25 cellular contexts compared by ENCODE assay signal in the genomic region with DNA sequence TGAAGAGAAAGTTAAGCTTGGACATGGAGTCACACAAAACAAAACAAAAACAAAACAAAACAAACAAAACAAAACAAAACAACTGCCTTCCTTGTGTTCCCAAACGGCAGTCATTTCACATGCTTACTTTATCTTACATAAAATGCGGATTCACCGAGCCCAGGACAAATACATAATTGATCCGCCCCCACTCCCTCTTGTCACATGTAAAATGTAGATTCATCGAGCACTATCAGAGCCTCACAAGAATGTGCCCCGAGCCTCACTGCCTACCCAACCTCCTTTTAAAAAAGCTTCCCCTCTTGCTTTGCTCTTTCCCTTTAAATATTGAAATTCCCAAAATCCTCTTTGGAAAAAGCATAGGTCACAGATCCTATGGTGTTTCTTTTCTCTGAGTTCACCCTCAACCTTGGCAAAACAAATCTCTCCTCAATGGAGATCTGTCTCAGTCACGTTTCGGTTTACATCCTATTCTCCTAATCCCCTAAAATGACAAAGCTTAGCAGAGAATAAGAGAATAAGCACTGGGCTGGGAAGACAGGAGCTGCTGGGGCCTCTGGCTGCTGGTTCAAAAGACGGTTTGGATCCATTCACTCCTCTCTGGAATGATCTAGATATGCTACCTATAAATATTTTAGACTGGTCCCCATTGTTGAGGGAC.
DNase-seq lines count a peak whose midpoint lies in the region; ATAC-seq, FAIRE-seq and TF ChIP-seq lines count a peak whose summit lies in the region.
"Had no signal": no experiment of that assay in that cellular context is flagged by ENCODE, and none has a peak within 500 bp of the region (broad histone marks: within the 10 kb centered on the region; RNA-seq: fewer than 3 reads in every experiment).

No MANE protein-coding gene starts in this region.

- no peaks in the 10 kb centered on the region for H4K20me1 ChIP-seq in endothelial cell of umbilical vein (replicated peaks; ENCODE audit: control insufficient read depth, extremely low read depth, insufficient read depth, low read length)

- dilution Hi-C loops in endothelial cell of umbilical vein (cut with MboI; ENCODE audit: extremely low pct_ligation_motif_present, low sequenced_read_pairs) = no loop called here

- H2AFZ ChIP-seq in endothelial cell of umbilical vein (ENCODE audit: low read depth, low read length) = peak overlapping the region; percentile 23
- H2AFZ ChIP-seq: hepatocyte had no signal

- H3K4me2 ChIP-seq in endothelial cell of umbilical vein (ENCODE audit: insufficient read depth, low read length) = no peak overlapping the region

- H3K4me1 ChIP-seq in SJCRH30 (peaks cover 29% of the 10 kb centered on the region), endothelial cell of umbilical vein (ENCODE audit: control insufficient read depth, extremely low read depth, insufficient read depth, low read length) (peaks cover 8% of the 10 kb centered on the region), psoas muscle (peaks cover 42% of the 10 kb centered on the region)

- no peak overlapping the region for H3K9ac ChIP-seq in endothelial cell of umbilical vein (replicated peaks; ENCODE audit: extremely low read depth, insufficient read depth, low read length)

- H3K27ac ChIP-seq in SJCRH30 = peak overlapping the region; percentile 9; the same call in 1 of the 2 replicates
- H3K27ac ChIP-seq in endothelial cell of umbilical vein (ENCODE audit: insufficient read depth, low read depth, low read length) = no peak overlapping the region
- H3K27ac ChIP-seq in psoas muscle = peak overlapping the region; percentile 41
- H3K27ac ChIP-seq: upper lobe of right lung had no signal

- CTCF ChIA-PET in endothelial cell of umbilical vein (lab: Charles Lee) = interaction anchor here (0.6 to 8.1 kb wide), 6 partner anchors 9 to 370 kb away, joined by 3 to 182 read pairs (median 4); partner anchors contain the start of genes RAD52 and WNK1

- H3K9me3 ChIP-seq in SJCRH30 (replicated peaks) = no peaks in the 10 kb centered on the region
- no peaks in the 10 kb centered on the region for H3K9me3 ChIP-seq in endothelial cell of umbilical vein (replicated peaks; ENCODE audit: control insufficient read depth, insufficient read depth, low read length)
- H3K9me3 ChIP-seq in psoas muscle = no peaks in the 10 kb centered on the region
- H3K9me3 ChIP-seq: upper lobe of right lung had no signal

- peak; percentile 0 for DNase-seq in activated CD8-positive, alpha-beta memory T cell treated with anti-CD3 and anti-CD28 coated beads, Interleukin-2, amount 50 U/mL, for 48 hours
- DNase-seq in activated CD8-positive, alpha-beta memory T cell treated with anti-CD3 and anti-CD28 coated beads, Interleukin-2, amount 50 U/mL, for 4 hours = no peak
- DNase-seq in SJCRH30 = peak in 1 of 2 experiments; percentile 26
- DNase-seq in endothelial cell of umbilical vein (ENCODE audit: low read depth, low spot score) = no peak
- DNase-seq in psoas muscle = no peak
- no peak for DNase-seq in dermis blood vessel endothelial cell
- DNase-seq: activated CD4-positive, CD25-positive, alpha-beta regulatory T cell; activated CD8-positive, alpha-beta T cell treated with anti-CD3 and anti-CD28 coated beads for 36 hours; activated naive CD4-positive, alpha-beta T cell; activated T-cell treated with anti-CD3 and anti-CD28 coated beads, Interleukin-2, amount 50 U/mL, for 1 hour; foreskin fibroblast; NCI-H1436 treated with DMSO at 0.1 percent for 48 hours; NCI-H2171 treated with DMSO at 0.1 percent for 48 hours; NCI-H526; nucleus accumbens; retina; T1000; upper lobe of right lung had no signal

- H3K27me3 ChIP-seq in SJCRH30 (no peaks in the 10 kb centered on the region), endothelial cell of umbilical vein (ENCODE audit: control insufficient read depth in 2 of 2, insufficient read depth in 2 of 2, low read length in 2 of 2) (no peaks in the 10 kb centered on the region), psoas muscle (ENCODE audit: insufficient read depth in 3 of 3, low read length in 2 of 3) (no peaks in the 10 kb centered on the region)
- H3K27me3 ChIP-seq: hepatocyte, upper lobe of right lung had no signal

- intact Hi-C loops in endothelial cell of umbilical vein (cut with micrococcal nuclease) (no loop called here), psoas muscle (cut with DNase I) (loop anchor here (5.0 kb wide), 3 partner anchors 38 to 68 kb away; no protein-coding TSS in a partner anchor)

- H3K79me2 ChIP-seq in endothelial cell of umbilical vein (ENCODE audit: control insufficient read depth, insufficient read depth, low read length) = no peaks in the 10 kb centered on the region
- H3K79me2 ChIP-seq: hepatocyte had no signal

- no peaks in the 10 kb centered on the region for H3K9me1 ChIP-seq in endothelial cell of umbilical vein (replicated peaks; ENCODE audit: control insufficient read depth, extremely low read depth, insufficient read depth, low read length)

- H3K4me3 ChIP-seq in SJCRH30 (peak overlapping the region; percentile 42), endothelial cell of umbilical vein (replicated peaks in 1 of 3; ENCODE audit: insufficient read depth in 1 of 3, low read depth in 1 of 3, low read length in 3 of 3) (no peak overlapping the region), psoas muscle (no peak overlapping the region)
- H3K4me3 ChIP-seq: hepatocyte, lung, upper lobe of right lung had no signal

- no TSS peak for BruUV-seq in endothelial cell of umbilical vein (replicated peaks; lab: Mats Ljungman, UMichigan)

- POLR2A ChIA-PET in endothelial cell of umbilical vein (lab: Charles Lee) = interaction anchor here (0.6 to 1.5 kb wide), 2 partner anchors 18 to 172 kb away, joined by 5 to 18 read pairs; no protein-coding TSS in a partner anchor

- H3K36me3 ChIP-seq in SJCRH30 (no peaks in the 10 kb centered on the region), endothelial cell of umbilical vein (ENCODE audit: control insufficient read depth in 2 of 2, extremely low read depth in 1 of 2, insufficient read depth in 2 of 2, low read length in 2 of 2) (no peaks in the 10 kb centered on the region), psoas muscle (ENCODE audit: insufficient read depth in 1 of 2, low read depth in 1 of 2) (no peaks in the 10 kb centered on the region)
- H3K36me3 ChIP-seq: upper lobe of right lung had no signal

- TF ChIP-seq POLR2A in endothelial cell of umbilical vein (IDR thresholded peaks at IDR 0.05; ENCODE audit: low read depth, low read length) = no peak

- ATAC-seq in psoas muscle (no peak), GM18517 (IDR thresholded peaks at IDR 0.05; ENCODE audit: unreplicated experiment) (no peak)
- ATAC-seq in activated CD4-positive, CD25-positive, alpha-beta regulatory T cell treated with anti-CD3 and anti-CD28 coated beads, Interleukin-2, amount 50 U/mL, for 24 hours = no peak
- ATAC-seq: activated CD8-positive, alpha-beta T cell treated with anti-CD3 and anti-CD28 coated beads for 36 hours; upper lobe of right lung had no signal

- 75 to 82% (median 76%) methylated on average over 9 of the region's 9 CpGs for WGBS in psoas muscle, 3 donors

- TF ChIP-seq CTCF in endothelial cell of umbilical vein (IDR thresholded peaks at IDR 0.05; ENCODE audit: extremely low read depth in 1 of 2, insufficient read depth in 1 of 2, low read depth in 1 of 2, low read length in 2 of 2) (no peak), psoas muscle (IDR thresholded peaks at IDR 0.05) (no peak)

- FAIRE-seq in endothelial cell of umbilical vein (lab: Jason Lieb, UNC) = no peak
- FAIRE-seq: bronchial epithelial cell, GM12891, GM19239 had no signal

TF ChIP-seq in endothelial cell of umbilical vein, 7 proteins besides CTCF, POLR2A, EP300 and RAD21:
- TF ChIP-seq MYC (IDR thresholded peaks at IDR 0.05; ENCODE audit: low read depth, low read length) (no peak), FOS (IDR thresholded peaks at IDR 0.05; ENCODE audit: borderline replicate concordance, insufficient read depth, low read length) (no peak), JUN (IDR thresholded peaks at IDR 0.05; ENCODE audit: borderline replicate concordance, insufficient read depth, insufficient read length, low read depth) (no peak), POLR2AphosphoS5 (IDR thresholded peaks at IDR 0.05; ENCODE audit: insufficient read depth, low read depth, low read length) (no peak), GATA2 (IDR thresholded peaks at IDR 0.05; ENCODE audit: insufficient read depth, insufficient read length, low read depth, low read length) (no peak), EZH2 (IDR thresholded peaks at IDR 0.05; ENCODE audit: borderline replicate concordance, low read depth, low read length, severe bottlenecking) (no peak)
- TF ChIP-seq, protein P1, sequence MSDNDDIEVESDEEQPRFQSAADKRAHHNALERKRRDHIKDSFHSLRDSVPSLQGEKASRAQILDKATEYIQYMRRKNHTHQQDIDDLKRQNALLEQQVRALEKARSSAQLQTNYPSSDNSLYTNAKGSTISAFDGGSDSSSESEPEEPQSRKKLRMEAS (IDR thresholded peaks at IDR 0.05; ENCODE audit: insufficient read depth, insufficient read length) = no peak
TF ChIP-seq in endothelial cell of umbilical vein: peak in this region for 0.
